In genomic region chr11:115222218-115222862, GRCh38 we compare ENCODE assay signal across 9 cellular contexts.
DNase-seq lines count a peak whose midpoint lies in the region; ATAC-seq, FAIRE-seq and TF ChIP-seq lines count a peak whose summit lies in the region.
"Had no signal": no experiment of that assay in that cellular context is flagged by ENCODE, and none has a peak within 500 bp of the region (broad histone marks: within the 10 kb centered on the region; RNA-seq: fewer than 3 reads in every experiment).

No MANE protein-coding gene starts in this region.

- no peaks in the 10 kb centered on the region for H3K9me3 ChIP-seq in HUES6 (ENCODE audit: control insufficient read depth, insufficient read depth, low read depth, low read length)
- H3K9me3 ChIP-seq in T-helper 17 cell (ENCODE audit: control insufficient read depth, low read length, poor library complexity, severe bottlenecking) = no peaks in the 10 kb centered on the region

- H3K27me3 Mint-ChIP-seq in activated CD8-positive, alpha-beta memory T cell treated with anti-CD3 and anti-CD28 coated beads, Interleukin-2, amount 10 ng/mL, durations not matched to agents 7 days and 5 days = peaks cover 39% of the 10 kb centered on the region
- H3K27me3 Mint-ChIP-seq in T-helper 17 cell = peaks cover 7% of the 10 kb centered on the region
- H3K27me3 Mint-ChIP-seq: brain had no signal

- H3K4me3 ChIP-seq in HUES6 (ENCODE audit: low read depth, low read length) = peak overlapping the region; percentile 4; the same call in 1 of the 2 replicates

- H3K36me3 ChIP-seq in HUES6 (ENCODE audit: control insufficient read depth, insufficient read depth, low read length) = no peaks in the 10 kb centered on the region

- peaks cover 18% of the 10 kb centered on the region for H3K36me3 Mint-ChIP-seq in activated CD8-positive, alpha-beta memory T cell treated with anti-CD3 and anti-CD28 coated beads, Interleukin-2, amount 10 ng/mL, durations not matched to agents 7 days and 5 days
- H3K36me3 Mint-ChIP-seq in T-helper 17 cell (ENCODE audit: low read depth) = no peaks in the 10 kb centered on the region

- CTCF ChIA-PET in activated CD8-positive, alpha-beta memory T cell treated with anti-CD3 and anti-CD28 coated beads, Interleukin-2, amount 10 ng/mL, durations not matched to agents 7 days and 5 days (lab: Charles Lee) = interaction anchor here (0.5 to 1.4 kb wide), 4 partner anchors 12 to 1853 kb away, joined by 3 to 6 read pairs (median 4); no protein-coding TSS in a partner anchor

- H3K9ac ChIP-seq in HUES6 (ENCODE audit: low read length) = peak overlapping the region; percentile 65

- peak overlapping the region; percentile 82 for H3K27ac ChIP-seq in HUES6 (ENCODE audit: low read depth, low read length)

- peak overlapping the region; percentile 89 for H3K27ac Mint-ChIP-seq in activated CD8-positive, alpha-beta memory T cell treated with anti-CD3 and anti-CD28 coated beads, Interleukin-2, amount 10 ng/mL, durations not matched to agents 7 days and 5 days
- H3K27ac Mint-ChIP-seq in T-helper 17 cell = no peak overlapping the region

- no peak for TF ChIP-seq CTCF in D721Med (IDR thresholded peaks at IDR 0.05; ENCODE audit: insufficient read depth, missing control alignments)

- H3K9me3 Mint-ChIP-seq in activated CD8-positive, alpha-beta memory T cell treated with anti-CD3 and anti-CD28 coated beads, Interleukin-2, amount 10 ng/mL, durations not matched to agents 7 days and 5 days (ENCODE audit: low read depth) = no peaks in the 10 kb centered on the region
- H3K9me3 Mint-ChIP-seq: brain had no signal

- ATAC-seq in activated CD8-positive, alpha-beta memory T cell treated with anti-CD3 and anti-CD28 coated beads, Interleukin-2, amount 10 ng/mL, durations not matched to agents 7 days and 5 days = peak; percentile 96
- ATAC-seq in GM21717 (IDR thresholded peaks at IDR 0.05; ENCODE audit: unreplicated experiment) = peak; percentile 97
- peak; percentile 58 for ATAC-seq in T-helper 17 cell

- H3K4me3 Mint-ChIP-seq in activated CD8-positive, alpha-beta memory T cell treated with anti-CD3 and anti-CD28 coated beads, Interleukin-2, amount 10 ng/mL, durations not matched to agents 7 days and 5 days = peak overlapping the region; percentile 43
- H3K4me3 Mint-ChIP-seq in T-helper 17 cell = no peak overlapping the region
- H3K4me3 Mint-ChIP-seq: brain had no signal

- no peak for FAIRE-seq in D721Med (lab: Jason Lieb, UNC)

- peaks cover 51% of the 10 kb centered on the region for H3K4me1 Mint-ChIP-seq in activated CD8-positive, alpha-beta memory T cell treated with anti-CD3 and anti-CD28 coated beads, Interleukin-2, amount 10 ng/mL, durations not matched to agents 7 days and 5 days
- H3K4me1 Mint-ChIP-seq in T-helper 17 cell = peaks cover 6% of the 10 kb centered on the region

- peak; percentile 84 for DNase-seq in activated CD8-positive, alpha-beta memory T cell treated with anti-CD3 and anti-CD28 coated beads, Interleukin-2, amount 10 ng/mL, durations not matched to agents 7 days and 5 days
- no peak for DNase-seq in activated CD8-positive, alpha-beta memory T cell treated with anti-CD3 and anti-CD28 coated beads, Interleukin-2, amount 50 U/mL, for 4 hours
- DNase-seq in T-helper 17 cell (no peak), kidney glomerular epithelial cell (lab: John Stamatoyannopoulos, UW) (peak; percentile 92), D721Med (ENCODE audit: insufficient read length, low spot score) (no peak), mesenteric fat pad (ENCODE audit: low spot score) (no peak)

- H3K4me1 ChIP-seq in HUES6 (ENCODE audit: control insufficient read depth, insufficient read depth, low read length) = peaks cover 49% of the 10 kb centered on the region

- H3K27me3 ChIP-seq in HUES6 (ENCODE audit: control insufficient read depth, insufficient read depth, low read length) = no peaks in the 10 kb centered on the region

Comparison
In these comparisons a context has a peak if more than half of its experiments do, and no peak if none do; other contexts are left out.
1. DNase-seq: peak in activated CD8-positive, alpha-beta memory T cell treated with anti-CD3 and anti-CD28 coated beads, Interleukin-2, amount 10 ng/mL, durations not matched to agents 7 days and 5 days (single experiment) and kidney glomerular epithelial cell (single experiment); none in activated CD8-positive, alpha-beta memory T cell treated with anti-CD3 and anti-CD28 coated beads, Interleukin-2, amount 50 U/mL, for 4 hours (single experiment), T-helper 17 cell (0 of 3), D721Med (single experiment) and mesenteric fat pad (single experiment).
2. Peak in every context shown above with its lines, with median percentiles within 50 percentile points of each other: ATAC-seq.